In genomic region chrX:107700802-107701201, GRCh38 we compare ENCODE assay signal across 19 cellular contexts.
A peak's percentile ranks its signal among the peaks of the same experiment; 100 is the strongest.
DNase-seq lines count a peak whose midpoint lies in the region; ATAC-seq, FAIRE-seq and TF ChIP-seq lines count a peak whose summit lies in the region.
"Had no signal": no experiment of that assay in that cellular context is flagged by ENCODE, and none has a peak within 500 bp of the region (broad histone marks: within the 10 kb centered on the region; RNA-seq: fewer than 3 reads in every experiment).

No MANE protein-coding gene starts in this region.

- TF ChIP-seq CTCF in WTC11 (IDR thresholded peaks at IDR 0.05) (no peak), glutamatergic neuron (IDR thresholded peaks at IDR 0.05; ENCODE audit: partially characterized antibody, unreplicated experiment) (no peak), spleen (IDR thresholded peaks at IDR 0.05 in 8 of 11, conservative IDR thresholded peaks at IDR 0.05 in 3 of 11) (no peak)

- H3K27ac ChIP-seq in spleen: peak overlapping the region in 7 of 8 donors; percentile 61 to 91 (median 73)
- H3K27ac ChIP-seq: SJSA1 had no signal

- no peaks in the 10 kb centered on the region for H3K36me3 ChIP-seq in spleen
- H3K36me3 ChIP-seq: SJSA1 had no signal

- no peak overlapping the region for H3K4me3 Mint-ChIP-seq in WTC11
- H3K4me3 Mint-ChIP-seq in glutamatergic neuron (ENCODE audit: unreplicated experiment): no peak overlapping the region
- H3K4me3 Mint-ChIP-seq: activated CD8-positive, alpha-beta T cell treated with anti-CD3 and anti-CD28 coated beads for 36 hours; brain; neural crest cell had no signal

- POLR2A ChIA-PET in WTC11 (lab: Charles Lee): no interaction called here

- intact Hi-C loops in spleen (cut with DNase I; ENCODE audit: low total_unique reads): no loop called here

- no peak for DNase-seq in GM12891 (ENCODE audit: insufficient read length, low spot score)
- DNase-seq in WTC11 (ENCODE audit: low spot score): no peak
- no peak for DNase-seq in glutamatergic neuron
- no peak for DNase-seq in spleen
- no peak for DNase-seq in NK-92 (lab: John Stamatoyannopoulos, UW; ENCODE audit: unreplicated experiment)
- no peak for DNase-seq in COLO829 (ENCODE audit: low spot score)
- DNase-seq in stimulated activated CD4-positive, alpha-beta T cell treated with anti-CD3 and anti-CD28 coated beads, Interleukin-4, amount 100 ng/mL, for 24 hours: no peak
- DNase-seq: activated CD8-positive, alpha-beta T cell treated with anti-CD3 and anti-CD28 coated beads for 36 hours; activated gamma-delta T cell; AML-193; effector memory CD4-positive, alpha-beta T cell; NCI-H2081; NCI-H748 treated with DMSO at 0.1 percent for 48 hours; small intestine had no signal

- H3K27me3 ChIP-seq in spleen (replicated peaks in 1 of 7): peaks cover 0 to 15% (median 0%) of the 10 kb centered on the region in 7 donors
- H3K27me3 ChIP-seq: SJSA1 had no signal

- H3K9me3 Mint-ChIP-seq in WTC11: no peaks in the 10 kb centered on the region; the same call in 1 of the 2 replicates
- H3K9me3 Mint-ChIP-seq in glutamatergic neuron (ENCODE audit: unreplicated experiment): peaks cover 4% of the 10 kb centered on the region
- H3K9me3 Mint-ChIP-seq: activated CD8-positive, alpha-beta T cell treated with anti-CD3 and anti-CD28 coated beads for 36 hours; neural crest cell had no signal

- H3K4me1 ChIP-seq in spleen: peaks cover 0 to 34% (median 25%) of the 10 kb centered on the region in 6 donors
- H3K4me1 ChIP-seq: SJSA1 had no signal

- FAIRE-seq in GM12891 (lab: Jason Lieb, UNC): peak; percentile 43
- FAIRE-seq: small intestine had no signal

- H3K4me1 Mint-ChIP-seq in WTC11: peaks cover 29% of the 10 kb centered on the region
- H3K4me1 Mint-ChIP-seq in glutamatergic neuron (ENCODE audit: low read depth, unreplicated experiment): peaks cover 13% of the 10 kb centered on the region
- H3K4me1 Mint-ChIP-seq: neural crest cell had no signal

- no peaks in the 10 kb centered on the region; the same call in 1 of the 2 replicates for H3K27me3 Mint-ChIP-seq in WTC11 (ENCODE audit: low read depth)
- peaks cover 8% of the 10 kb centered on the region for H3K27me3 Mint-ChIP-seq in glutamatergic neuron (ENCODE audit: unreplicated experiment)
- H3K27me3 Mint-ChIP-seq: activated CD8-positive, alpha-beta T cell treated with anti-CD3 and anti-CD28 coated beads for 36 hours had no signal

- ATAC-seq in WTC11: no peak
- no peak for ATAC-seq in HG03045 (IDR thresholded peaks at IDR 0.05; ENCODE audit: unreplicated experiment)
- ATAC-seq: activated CD8-positive, alpha-beta T cell treated with anti-CD3 and anti-CD28 coated beads for 36 hours had no signal

- TF ChIP-seq POLR2A in GM12891 (IDR thresholded peaks at IDR 0.05; ENCODE audit: low read depth, low read length) (no peak), spleen (IDR thresholded peaks at IDR 0.05) (no peak)

- no peaks in the 10 kb centered on the region for H3K9me3 ChIP-seq in spleen
- H3K9me3 ChIP-seq: SJSA1 had no signal

- no peaks in the 10 kb centered on the region for H3K36me3 Mint-ChIP-seq in WTC11
- H3K36me3 Mint-ChIP-seq in glutamatergic neuron (ENCODE audit: unreplicated experiment): no peaks in the 10 kb centered on the region
- H3K36me3 Mint-ChIP-seq: brain had no signal

- H3K27ac Mint-ChIP-seq in WTC11 (peak overlapping the region; percentile 79), glutamatergic neuron (ENCODE audit: unreplicated experiment) (peak overlapping the region; percentile 41)
- H3K27ac Mint-ChIP-seq: activated CD8-positive, alpha-beta T cell treated with anti-CD3 and anti-CD28 coated beads for 36 hours had no signal

- H3K4me3 ChIP-seq in spleen: peak overlapping the region in 1 of 8 donors; percentile 23
- H3K4me3 ChIP-seq: GM12878, SJSA1 had no signal

- CTCF ChIA-PET in WTC11 (lab: Charles Lee): interaction anchor here (1.1 to 1.4 kb wide), 3 partner anchors 17 to 75 kb away, joined by 4 read pairs; partner anchors contain the start of gene TSC22D3

TF ChIP-seq in GM12891, 5 proteins besides CTCF, POLR2A, EP300 and RAD21:
- TF ChIP-seq TAF1 (IDR thresholded peaks at IDR 0.05; ENCODE audit: low read depth, low read length) (no peak), SPI1 (IDR thresholded peaks at IDR 0.05; ENCODE audit: low read depth, low read length) (no peak), POLR2AphosphoS5 (IDR thresholded peaks at IDR 0.05; ENCODE audit: low read depth, low read length) (no peak), PAX5 (IDR thresholded peaks at IDR 0.05; ENCODE audit: insufficient read depth, low read length, severe bottlenecking) (no peak), POU2F2 (IDR thresholded peaks at IDR 0.05; ENCODE audit: low read depth, low read length) (no peak)

TF ChIP-seq in WTC11, 78 proteins besides CTCF, POLR2A, EP300 and RAD21:
- TF ChIP-seq ZNF423 (CRISPR knock-in tag; IDR thresholded peaks at IDR 0.05): no peak
- no peak for TF ChIP-seq ZSCAN18 (CRISPR knock-in tag; IDR thresholded peaks at IDR 0.05)
- TF ChIP-seq PRDM15 (CRISPR knock-in tag; IDR thresholded peaks at IDR 0.05): no peak
- TF ChIP-seq CREB1 (CRISPR knock-in tag; IDR thresholded peaks at IDR 0.05): no peak
- no peak for TF ChIP-seq ZNF512 (CRISPR knock-in tag; IDR thresholded peaks at IDR 0.05; ENCODE audit: borderline replicate concordance)
- TF ChIP-seq FOXP4 (CRISPR knock-in tag; IDR thresholded peaks at IDR 0.05): no peak
- no peak for TF ChIP-seq ZBTB21 (CRISPR knock-in tag; IDR thresholded peaks at IDR 0.05; ENCODE audit: borderline replicate concordance)
- TF ChIP-seq RELA (CRISPR knock-in tag; IDR thresholded peaks at IDR 0.05; ENCODE audit: borderline replicate concordance): no peak
